In genomic region chr11:35089724-35090505, GRCh38 we compare ENCODE assay signal across 12 cellular contexts. TPM values are rescaled to one million over a fixed set of nuclear protein-coding genes. Genes with fewer than 3 reads are reported as not detected.
DNase-seq lines count a peak whose midpoint lies in the region; ATAC-seq and TF ChIP-seq lines count a peak whose summit lies in the region.
"Had no signal": no experiment of that assay in that cellular context is flagged by ENCODE, and none has a peak within 500 bp of the region (broad histone marks: within the 10 kb centered on the region; RNA-seq: fewer than 3 reads in every experiment).

No MANE protein-coding gene starts in this region.

- no peak for TF ChIP-seq CTCF in endothelial cell (IDR thresholded peaks at IDR 0.05; ENCODE audit: unreplicated experiment)

- H3K4me3 Mint-ChIP-seq in T-helper 17 cell (no peak overlapping the region), endothelial cell (ENCODE audit: unreplicated experiment) (no peak overlapping the region)
- H3K4me3 Mint-ChIP-seq: activated T-cell treated with anti-CD3 and anti-CD28 coated beads, Interleukin-2, amount 50 U/mL, for 4 hours had no signal

- H3K27me3 Mint-ChIP-seq in T-helper 17 cell (no peaks in the 10 kb centered on the region), endothelial cell (ENCODE audit: unreplicated experiment) (peaks cover 3% of the 10 kb centered on the region)

- DNase-seq in T-helper 17 cell (no peak), endothelial cell (ENCODE audit: low spot score) (no peak), GM03348 (ENCODE audit: low spot score) (no peak), T-helper 1 cell (no peak), HCEC 1CT (no peak)
- DNase-seq: activated T-cell treated with anti-CD3 and anti-CD28 coated beads, Interleukin-2, amount 50 U/mL, for 4 hours; left colon; NCI-H510A treated with DMSO at 0.1 percent for 48 hours; thyroid gland had no signal

- H3K4me1 Mint-ChIP-seq in T-helper 17 cell (peaks cover 29% of the 10 kb centered on the region), endothelial cell (ENCODE audit: unreplicated experiment) (peaks cover 17% of the 10 kb centered on the region)

- H3K9me3 ChIP-seq in T-helper 17 cell (ENCODE audit: control insufficient read depth, low read length, poor library complexity, severe bottlenecking), result no peaks in the 10 kb centered on the region
- H3K9me3 ChIP-seq: thyroid gland had no signal

- H3K9me3 Mint-ChIP-seq in endothelial cell (ENCODE audit: unreplicated experiment), result no peaks in the 10 kb centered on the region

- H3K27ac Mint-ChIP-seq in T-helper 17 cell (peak overlapping the region; percentile 21), endothelial cell (ENCODE audit: unreplicated experiment) (no peak overlapping the region)

- peaks cover 2% of the 10 kb centered on the region for H3K36me3 Mint-ChIP-seq in T-helper 17 cell (ENCODE audit: low read depth)
- no peaks in the 10 kb centered on the region for H3K36me3 Mint-ChIP-seq in endothelial cell (ENCODE audit: low read depth, unreplicated experiment)

- peak; percentile 66 for ATAC-seq in GM18499 (IDR thresholded peaks at IDR 0.05; ENCODE audit: insufficient read depth, unreplicated experiment)
- ATAC-seq in GM19467 (IDR thresholded peaks at IDR 0.05; ENCODE audit: unreplicated experiment), result peak; percentile 54
- ATAC-seq in HG03039 (IDR thresholded peaks at IDR 0.05; ENCODE audit: unreplicated experiment), result peak; percentile 53
- ATAC-seq in T-helper 17 cell, result no peak
- ATAC-seq: activated T-cell treated with anti-CD3 and anti-CD28 coated beads, Interleukin-2, amount 50 U/mL, for 4 hours; left colon had no signal

RNA-seq across cellular contexts. Expression of gene CD44, which starts 49.1 kb away (rescaled TPM):
- total RNA-seq in T-helper 17 cell (1,000 to 10,000 TPM; 1,118 to 1,497 TPM), endothelial cell (ENCODE audit: unreplicated experiment) (155 TPM)
